Comparison of ENCODE assay signal across 8 cellular contexts in the genomic region with DNA sequence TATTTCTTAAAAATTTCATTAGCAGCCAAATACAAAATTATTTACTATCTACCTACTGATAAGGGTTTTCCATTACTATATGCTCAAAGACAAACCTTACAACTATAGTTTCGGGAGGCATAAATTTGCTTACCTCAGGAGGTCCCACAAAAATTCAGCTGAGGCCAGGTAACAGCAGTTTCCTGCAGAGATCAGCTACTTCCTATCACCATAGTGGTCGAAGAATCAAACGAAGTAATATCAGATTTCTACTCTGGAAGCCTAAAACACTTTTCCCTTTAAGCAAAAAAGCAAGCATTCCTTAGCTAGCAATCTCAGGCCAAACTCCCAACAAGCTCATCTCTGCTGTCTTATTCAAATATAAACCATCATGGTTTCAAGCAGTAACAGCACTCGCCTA. TPM values are rescaled to one million over a fixed set of nuclear protein-coding genes. Genes with fewer than 3 reads are reported as not detected.
DNase-seq lines count a peak whose midpoint lies in the region; ATAC-seq and TF ChIP-seq lines count a peak whose summit lies in the region.

No MANE protein-coding gene starts in this region.

- H3K27me3 Mint-ChIP-seq in progenitor cell of endocrine pancreas, result no peaks in the 10 kb centered on the region

- DNase-seq in Peyer's patch (no peak), epithelial cell of prostate (ENCODE audit: low read depth, low spot score) (no peak), progenitor cell of endocrine pancreas (ENCODE audit: low spot score, unreplicated experiment) (no peak), ecto neural progenitor cell (ENCODE audit: low spot score) (no peak), OCI-M2 (lab: John Stamatoyannopoulos, UW; ENCODE audit: unreplicated experiment) (no peak)

- ATAC-seq in GM18867 (IDR thresholded peaks at IDR 0.05; ENCODE audit: unreplicated experiment), result no peak
- no peak for ATAC-seq in HG02610 (IDR thresholded peaks at IDR 0.05; ENCODE audit: unreplicated experiment)

- TF ChIP-seq CTCF in Peyer's patch (IDR thresholded peaks at IDR 0.05), result no peak
- TF ChIP-seq CTCF in progenitor cell of endocrine pancreas (IDR thresholded peaks at IDR 0.05; ENCODE audit: unreplicated experiment), result no peak

- peak overlapping the region; percentile 72 for H3K4me3 ChIP-seq in GM08714 (ENCODE audit: low read length)
- peak overlapping the region; percentile 14 to 98 (median 56) for H3K4me3 ChIP-seq in Peyer's patch

- H3K27ac ChIP-seq in Peyer's patch (peak overlapping the region; percentile 98 to 99 (median 98)), epithelial cell of prostate (peak overlapping the region; percentile 90)

- no peaks in the 10 kb centered on the region for H3K27me3 ChIP-seq in Peyer's patch

- no peaks in the 10 kb centered on the region for H3K9me3 Mint-ChIP-seq in progenitor cell of endocrine pancreas (ENCODE audit: low read depth)

- peak overlapping the region; percentile 98 for H3K4me3 Mint-ChIP-seq in progenitor cell of endocrine pancreas (ENCODE audit: low read depth)

- H3K9me3 ChIP-seq in Peyer's patch, result no peaks in the 10 kb centered on the region

- peaks cover 29% of the 10 kb centered on the region for H3K4me1 Mint-ChIP-seq in progenitor cell of endocrine pancreas (ENCODE audit: low read depth)

- H3K36me3 Mint-ChIP-seq in progenitor cell of endocrine pancreas (ENCODE audit: insufficient read depth), result peaks cover 10% of the 10 kb centered on the region

- peak overlapping the region; percentile 79 for H3K27ac Mint-ChIP-seq in progenitor cell of endocrine pancreas

- H3K4me1 ChIP-seq in Peyer's patch, result peaks cover 3 to 46% (median 12%) of the 10 kb centered on the region in 4 donors

- no peak for TF ChIP-seq POLR2A in Peyer's patch (IDR thresholded peaks at IDR 0.05)

- no peaks in the 10 kb centered on the region for H3K36me3 ChIP-seq in Peyer's patch

RNA-seq across cellular contexts. Expression of a gene that starts 3.1 kb away (rescaled TPM):
- 100 to 1,000 TPM in 3 of 4 donors, 10 to 100 TPM in 1; 87.6 to 177 (median 119) TPM for total RNA-seq in Peyer's patch
- total RNA-seq in progenitor cell of endocrine pancreas, result 184 and 201 TPM in 2 replicates

RNA-seq across cellular contexts. Expression of a gene that starts 59.8 kb away (rescaled TPM):
- total RNA-seq in Peyer's patch (1 to 10 TPM in 3 of 4 donors, not detected in 1; 4.1 to 6.4 (median 4.9) TPM), progenitor cell of endocrine pancreas (1.2 and 1.9 TPM in 2 replicates)
